Comparison of ENCODE assay signal across 20 cellular contexts in the genomic region with DNA sequence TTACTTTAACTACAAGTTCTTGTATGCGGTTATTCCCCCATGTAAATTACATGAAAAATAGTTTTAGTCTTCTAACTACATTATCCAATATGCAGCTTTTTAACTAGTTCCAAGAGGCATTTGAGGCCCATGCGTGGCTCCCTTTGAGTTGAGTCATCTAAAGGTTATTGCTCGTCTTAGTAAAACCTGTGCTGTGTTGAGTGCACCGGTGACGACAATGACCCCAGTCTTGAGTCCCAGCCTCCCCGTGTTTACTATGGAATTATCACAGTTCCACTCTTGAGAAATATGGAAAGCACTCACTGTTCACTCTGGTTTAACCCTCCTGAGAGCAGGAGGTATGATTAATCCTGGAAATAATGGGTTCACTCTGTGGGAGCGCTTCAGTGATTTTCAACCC.
DNase-seq lines count a peak whose midpoint lies in the region; ATAC-seq and TF ChIP-seq lines count a peak whose summit lies in the region.
"Had no signal": no experiment of that assay in that cellular context is flagged by ENCODE, and none has a peak within 500 bp of the region (broad histone marks: within the 10 kb centered on the region; RNA-seq: fewer than 3 reads in every experiment).

No MANE protein-coding gene starts in this region.

- H3K79me2 ChIP-seq in neural cell (replicated peaks; ENCODE audit: insufficient read depth, low read length): no peaks in the 10 kb centered on the region

- H3F3A ChIP-seq in neural cell (ENCODE audit: insufficient read depth, low read length, poor library complexity, severe bottlenecking): no peaks in the 10 kb centered on the region

- peaks cover 72% of the 10 kb centered on the region for H3K4me1 Mint-ChIP-seq in CD8-positive, alpha-beta T cell (ENCODE audit: low read depth)
- H3K4me1 Mint-ChIP-seq: B cell had no signal

- H3K36me3 ChIP-seq in CD8-positive, alpha-beta T cell (ENCODE audit: insufficient read depth, low read length): no peaks in the 10 kb centered on the region
- H3K36me3 ChIP-seq in neural cell (ENCODE audit: insufficient read depth, low read length): no peaks in the 10 kb centered on the region
- H3K36me3 ChIP-seq: HAP-1, SJCRH30 had no signal

- H3K4me3 Mint-ChIP-seq in CD8-positive, alpha-beta T cell: no peak overlapping the region
- H3K4me3 Mint-ChIP-seq: B cell; CD4-positive, CD25-positive, alpha-beta regulatory T cell; IgD-negative memory B cell had no signal

- H3K9me2 ChIP-seq in neural cell (ENCODE audit: insufficient read depth, low read length): no peaks in the 10 kb centered on the region

- H3K4me3 ChIP-seq in CD8-positive, alpha-beta T cell (ENCODE audit: low read depth, low read length): no peak overlapping the region
- H3K4me3 ChIP-seq in astrocyte of the spinal cord (ENCODE audit: low read depth, low read length): no peak overlapping the region
- H3K4me3 ChIP-seq in neural cell (ENCODE audit: low read length): no peak overlapping the region
- H3K4me3 ChIP-seq: HAP-1, SJCRH30 had no signal

- H3K9me3 Mint-ChIP-seq in CD8-positive, alpha-beta T cell: no peaks in the 10 kb centered on the region
- H3K9me3 Mint-ChIP-seq: IgD-negative memory B cell had no signal

- H3K9me3 ChIP-seq in CD8-positive, alpha-beta T cell (ENCODE audit: low read length): no peaks in the 10 kb centered on the region
- no peaks in the 10 kb centered on the region for H3K9me3 ChIP-seq in neural cell (ENCODE audit: low read length)
- H3K9me3 ChIP-seq: HAP-1 had no signal

- in situ Hi-C loops in astrocyte of the spinal cord (cut with HindIII; ENCODE audit: low sequenced_read_pairs): no loop called here

- TF ChIP-seq CTCF in CD8-positive, alpha-beta T cell (IDR thresholded peaks at IDR 0.05): no peak
- TF ChIP-seq CTCF in astrocyte of the spinal cord (IDR thresholded peaks at IDR 0.05; ENCODE audit: low read depth, low read length): no peak
- TF ChIP-seq CTCF in neural cell (IDR thresholded peaks at IDR 0.05; ENCODE audit: poor library complexity, severe bottlenecking): no peak

- intact Hi-C loops in CD8-positive, alpha-beta T cell (cut with DNase I, micrococcal nuclease): loop anchor here in 1 of 2 experiments (10.0 kb wide), 1 partner anchor 431 kb away; no protein-coding TSS in a partner anchor

- no peak for DNase-seq in CD8-positive, alpha-beta T cell
- DNase-seq in DMS53 treated with DMSO at 0.1 percent for 48 hours (lab: John Stamatoyannopoulos, UW; ENCODE audit: unreplicated experiment): peak; percentile 78
- DNase-seq in astrocyte of the spinal cord (ENCODE audit: low read depth, low spot score): peak; percentile 38
- no peak for DNase-seq in NCI-H1105 treated with DMSO at 0.1 percent for 48 hours (lab: John Stamatoyannopoulos, UW)
- no peak for DNase-seq in Ammon's horn (ENCODE audit: low spot score)
- DNase-seq in KG1 (lab: John Stamatoyannopoulos, UW): no peak
- DNase-seq: Calu3; CD4-positive, CD25-positive, alpha-beta regulatory T cell; DMS79; NCI-H1105; NCI-H1694 treated with DMSO at 0.1 percent for 48 hours; NCI-H2107; NCI-H774; PC-3; SJCRH30 had no signal

- H3K27ac Mint-ChIP-seq in CD8-positive, alpha-beta T cell: peak overlapping the region; percentile 18
- H3K27ac Mint-ChIP-seq: B cell, IgD-negative memory B cell had no signal

- no peak overlapping the region for H3K9ac ChIP-seq in neural cell (ENCODE audit: low read length)

- TF ChIP-seq RAD21 in neural cell (conservative IDR thresholded peaks at IDR 0.05): no peak

- H3K27ac ChIP-seq in CD8-positive, alpha-beta T cell (ENCODE audit: low read depth, low read length): no peak overlapping the region
- H3K27ac ChIP-seq in neural cell (ENCODE audit: low read length): no peak overlapping the region
- H3K27ac ChIP-seq: RWPE1, SJCRH30 had no signal

- peaks cover 11% of the 10 kb centered on the region for H3K36me3 Mint-ChIP-seq in CD8-positive, alpha-beta T cell
- H3K36me3 Mint-ChIP-seq: CD4-positive, CD25-positive, alpha-beta regulatory T cell; IgD-negative memory B cell had no signal

- no peak overlapping the region for H3K4me2 ChIP-seq in neural cell (ENCODE audit: low read length)

- ATAC-seq in CD8-positive, alpha-beta T cell: no peak
- ATAC-seq: PC-3 had no signal

- no peak for TF ChIP-seq EP300 in neural cell (conservative IDR thresholded peaks at IDR 0.05; ENCODE audit: poor library complexity, severe bottlenecking)

- no peak overlapping the region for H2AFZ ChIP-seq in neural cell (ENCODE audit: low read depth, low read length)

- H3K4me1 ChIP-seq in CD8-positive, alpha-beta T cell (ENCODE audit: insufficient read depth, low read length): peaks cover 22% of the 10 kb centered on the region

- no peaks in the 10 kb centered on the region for H4K20me1 ChIP-seq in neural cell (ENCODE audit: insufficient read depth)

- H3K27me3 ChIP-seq in CD8-positive, alpha-beta T cell (ENCODE audit: insufficient read depth, low read length): no peaks in the 10 kb centered on the region
- H3K27me3 ChIP-seq in neural cell (ENCODE audit: insufficient read depth, low read depth, low read length): no peaks in the 10 kb centered on the region
- H3K27me3 ChIP-seq: SJCRH30 had no signal

- POLR2A ChIA-PET in CD8-positive, alpha-beta T cell (lab: Charles Lee): interaction anchor here (0.5 kb wide), 1 partner anchor 862 kb away, joined by 3 read pairs; no protein-coding TSS in a partner anchor

- CTCF ChIA-PET in CD8-positive, alpha-beta T cell (lab: Charles Lee): interaction anchor here (0.8 to 1.6 kb wide), 2 partner anchors 20 to 21 kb away, joined by 4 to 6 read pairs; no protein-coding TSS in a partner anchor

- H3K27me3 Mint-ChIP-seq in CD8-positive, alpha-beta T cell (ENCODE audit: low read depth): no peaks in the 10 kb centered on the region
- H3K27me3 Mint-ChIP-seq: B cell; CD4-positive, CD25-positive, alpha-beta regulatory T cell; IgD-negative memory B cell had no signal

TF ChIP-seq in neural cell, 6 proteins besides CTCF, POLR2A, EP300 and RAD21:
- peak; percentile 26 for TF ChIP-seq POLR2AphosphoS5 (IDR thresholded peaks at IDR 0.05)
- TF ChIP-seq, protein P1, sequence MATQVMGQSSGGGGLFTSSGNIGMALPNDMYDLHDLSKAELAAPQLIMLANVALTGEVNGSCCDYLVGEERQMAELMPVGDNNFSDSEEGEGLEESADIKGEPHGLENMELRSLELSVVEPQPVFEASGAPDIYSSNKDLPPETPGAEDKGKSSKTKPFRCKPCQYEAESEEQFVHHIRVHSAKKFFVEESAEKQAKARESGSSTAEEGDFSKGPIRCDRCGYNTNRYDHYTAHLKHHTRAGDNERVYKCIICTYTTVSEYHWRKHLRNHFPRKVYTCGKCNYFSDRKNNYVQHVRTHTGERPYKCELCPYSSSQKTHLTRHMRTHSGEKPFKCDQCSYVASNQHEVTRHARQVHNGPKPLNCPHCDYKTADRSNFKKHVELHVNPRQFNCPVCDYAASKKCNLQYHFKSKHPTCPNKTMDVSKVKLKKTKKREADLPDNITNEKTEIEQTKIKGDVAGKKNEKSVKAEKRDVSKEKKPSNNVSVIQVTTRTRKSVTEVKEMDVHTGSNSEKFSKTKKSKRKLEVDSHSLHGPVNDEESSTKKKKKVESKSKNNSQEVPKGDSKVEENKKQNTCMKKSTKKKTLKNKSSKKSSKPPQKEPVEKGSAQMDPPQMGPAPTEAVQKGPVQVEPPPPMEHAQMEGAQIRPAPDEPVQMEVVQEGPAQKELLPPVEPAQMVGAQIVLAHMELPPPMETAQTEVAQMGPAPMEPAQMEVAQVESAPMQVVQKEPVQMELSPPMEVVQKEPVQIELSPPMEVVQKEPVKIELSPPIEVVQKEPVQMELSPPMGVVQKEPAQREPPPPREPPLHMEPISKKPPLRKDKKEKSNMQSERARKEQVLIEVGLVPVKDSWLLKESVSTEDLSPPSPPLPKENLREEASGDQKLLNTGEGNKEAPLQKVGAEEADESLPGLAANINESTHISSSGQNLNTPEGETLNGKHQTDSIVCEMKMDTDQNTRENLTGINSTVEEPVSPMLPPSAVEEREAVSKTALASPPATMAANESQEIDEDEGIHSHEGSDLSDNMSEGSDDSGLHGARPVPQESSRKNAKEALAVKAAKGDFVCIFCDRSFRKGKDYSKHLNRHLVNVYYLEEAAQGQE (IDR thresholded peaks at IDR 0.05; ENCODE audit: borderline replicate concordance): peak; percentile 44
- TF ChIP-seq SMC3 (conservative IDR thresholded peaks at IDR 0.05; ENCODE audit: poor library complexity): no peak
- no peak for TF ChIP-seq EZH2 (IDR thresholded peaks at IDR 0.05; ENCODE audit: borderline replicate concordance, insufficient read depth, low read length, poor library complexity, severe bottlenecking)
- TF ChIP-seq MXI1 (conservative IDR thresholded peaks at IDR 0.05; ENCODE audit: poor library complexity, severe bottlenecking): no peak
- TF ChIP-seq TAF1 (IDR thresholded peaks at IDR 0.05; ENCODE audit: low read depth): no peak

Comparison
In these comparisons a context has a peak if more than half of its experiments do, and no peak if none do; other contexts are left out.
1. DNase-seq: peak in DMS53 treated with DMSO at 0.1 percent for 48 hours (single experiment) and astrocyte of the spinal cord (single experiment); none in CD8-positive, alpha-beta T cell (0 of 7), NCI-H1105 treated with DMSO at 0.1 percent for 48 hours (single experiment), Ammon's horn (single experiment) and KG1 (single experiment).